In the genomic region with DNA sequence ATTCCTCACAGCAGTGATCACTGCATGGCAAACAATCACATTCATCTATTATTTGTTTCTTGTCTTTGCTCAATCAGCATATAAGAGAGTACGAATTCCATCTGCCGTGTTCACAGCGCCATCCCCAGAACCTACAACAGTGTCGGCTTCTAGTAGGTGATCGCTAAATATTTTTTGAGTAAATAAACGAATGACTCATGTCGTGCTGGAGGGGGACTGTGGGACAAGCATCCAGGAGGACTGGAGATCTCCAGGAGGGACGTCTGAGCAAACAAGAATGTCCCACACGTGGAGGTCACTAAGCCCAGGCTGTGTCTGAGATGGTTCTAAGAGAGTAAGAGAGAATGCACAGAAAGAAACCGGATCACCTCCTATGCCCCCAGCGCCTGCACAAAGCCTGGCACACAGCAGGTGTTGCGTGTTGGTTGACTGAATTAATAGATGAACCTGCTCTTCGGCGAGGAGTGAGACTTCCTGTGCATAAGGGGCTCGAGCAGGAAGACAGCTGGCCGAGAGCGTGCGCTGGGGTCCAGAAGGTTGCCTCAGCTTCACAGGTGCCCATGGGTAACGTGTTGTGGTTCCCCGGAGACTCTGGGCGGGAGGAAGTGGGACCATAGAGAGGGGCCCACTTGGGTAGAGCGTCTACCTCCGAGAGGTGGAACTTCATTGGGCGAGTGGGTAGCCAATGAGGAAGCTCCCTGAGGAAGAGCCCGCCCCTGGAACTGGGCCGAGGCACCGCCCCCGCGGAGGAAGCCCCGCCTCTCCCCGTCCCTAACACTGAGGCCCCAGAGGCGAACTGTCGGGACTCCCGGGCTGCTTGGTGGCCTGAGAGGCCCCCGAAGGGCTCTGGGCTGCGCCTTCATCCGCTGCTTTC, we compare ENCODE assay signal across 9 cellular contexts.
A peak's percentile ranks its signal among the peaks of the same experiment; 100 is the strongest.
DNase-seq lines count a peak whose midpoint lies in the region; ATAC-seq and TF ChIP-seq lines count a peak whose summit lies in the region.
"Had no signal": no experiment of that assay in that cellular context is flagged by ENCODE, and none has a peak within 500 bp of the region (broad histone marks: within the 10 kb centered on the region; RNA-seq: fewer than 3 reads in every experiment).

No MANE protein-coding gene starts in this region.

- peak; percentile 99 for ATAC-seq in GM21825 (IDR thresholded peaks at IDR 0.05; ENCODE audit: unreplicated experiment)
- ATAC-seq in sciatic nerve: peak; percentile 80

- H3K4me1 ChIP-seq in Loucy (ENCODE audit: insufficient read depth, low read length, poor library complexity, severe bottlenecking): peaks cover 12% of the 10 kb centered on the region

- peak overlapping the region; percentile 73 for H2AFZ ChIP-seq in Loucy (ENCODE audit: low read length)

- peak; percentile 94 for DNase-seq in ELF-1 (ENCODE audit: low read depth, low spot score)
- peak; percentile 52 for DNase-seq in SK-MEL-5 (ENCODE audit: low read depth, low spot score)
- peak; percentile 90 for DNase-seq in activated naive CD4-positive, alpha-beta T cell treated with anti-CD3 and anti-CD28 coated beads, Interleukin-2, amount 10 ng/mL, durations not matched to agents 7 days and 5 days
- DNase-seq in hippocampal formation (lab: John Stamatoyannopoulos, UW): peak; percentile 79 to 83
- DNase-seq in sciatic nerve (ENCODE audit: low spot score): peak; percentile 72
- DNase-seq in epidermal melanocyte (ENCODE audit: insufficient read length, low spot score): no peak

- peaks cover 4% of the 10 kb centered on the region for H3K4me1 Mint-ChIP-seq in activated naive CD4-positive, alpha-beta T cell treated with anti-CD3 and anti-CD28 coated beads, Interleukin-2, amount 10 ng/mL, durations not matched to agents 7 days and 5 days

- no peaks in the 10 kb centered on the region for H4K20me1 ChIP-seq in Loucy (ENCODE audit: insufficient read depth, low read length, poor library complexity, severe bottlenecking)

- H3F3A ChIP-seq in Loucy (ENCODE audit: low read depth): peaks cover 4% of the 10 kb centered on the region; the same call in 1 of the 2 replicates

- no peaks in the 10 kb centered on the region for H3K79me2 ChIP-seq in Loucy (ENCODE audit: insufficient read depth, low read length)

- H3K4me3 ChIP-seq in Loucy (ENCODE audit: low read length, poor library complexity, severe bottlenecking): peak overlapping the region; percentile 72

- H3K4me2 ChIP-seq in Loucy (ENCODE audit: low read depth, low read length, poor library complexity, severe bottlenecking): peak overlapping the region; percentile 90

- H3K9me3 Mint-ChIP-seq in activated naive CD4-positive, alpha-beta T cell treated with anti-CD3 and anti-CD28 coated beads, Interleukin-2, amount 10 ng/mL, durations not matched to agents 7 days and 5 days: no peaks in the 10 kb centered on the region
- H3K9me3 Mint-ChIP-seq: dendritic cell treated with granulocyte-macrophage colony-stimulating factor and Interleukin-4, amounts not matched to agents 40 ng/mL and 50 ng/mL, for 4 days had no signal

- peaks cover 11% of the 10 kb centered on the region for H3K27me3 ChIP-seq in Loucy (ENCODE audit: insufficient read depth, low read length, poor library complexity, severe bottlenecking)

- peak overlapping the region; percentile 73 for H3K9ac ChIP-seq in Loucy (ENCODE audit: low read depth, low read length, poor library complexity, severe bottlenecking)

- H3K27ac Mint-ChIP-seq in activated naive CD4-positive, alpha-beta T cell treated with anti-CD3 and anti-CD28 coated beads, Interleukin-2, amount 10 ng/mL, durations not matched to agents 7 days and 5 days: no peak overlapping the region
- H3K27ac Mint-ChIP-seq: dendritic cell treated with granulocyte-macrophage colony-stimulating factor and Interleukin-4, amounts not matched to agents 40 ng/mL and 50 ng/mL, for 4 days had no signal

- TF ChIP-seq CTCF in Loucy (conservative IDR thresholded peaks at IDR 0.05; ENCODE audit: low read length): no peak

- no peaks in the 10 kb centered on the region for H3K9me3 ChIP-seq in Loucy (ENCODE audit: insufficient read depth, low read depth, low read length)

- H3K36me3 Mint-ChIP-seq in activated naive CD4-positive, alpha-beta T cell treated with anti-CD3 and anti-CD28 coated beads, Interleukin-2, amount 10 ng/mL, durations not matched to agents 7 days and 5 days: no peaks in the 10 kb centered on the region

- CTCF ChIA-PET in activated naive CD4-positive, alpha-beta T cell treated with anti-CD3 and anti-CD28 coated beads, Interleukin-2, amount 10 ng/mL, durations not matched to agents 7 days and 5 days (lab: Charles Lee): no interaction called here

- H3K36me3 ChIP-seq in Loucy (ENCODE audit: insufficient read depth, low read length): no peaks in the 10 kb centered on the region

- H3K9me2 ChIP-seq in Loucy (replicated peaks; ENCODE audit: low read depth, low read length): no peaks in the 10 kb centered on the region

- intact Hi-C loops in sciatic nerve (cut with DNase I): no loop called here

- H3K27me3 Mint-ChIP-seq in activated naive CD4-positive, alpha-beta T cell treated with anti-CD3 and anti-CD28 coated beads, Interleukin-2, amount 10 ng/mL, durations not matched to agents 7 days and 5 days: peaks cover 16% of the 10 kb centered on the region

- in situ Hi-C loops in SK-MEL-5 (cut with HindIII; ENCODE audit: low pct_unique_long_range_greater_than_20kb, low sequenced_read_pairs): no loop called here

- no peak overlapping the region for H3K4me3 Mint-ChIP-seq in activated naive CD4-positive, alpha-beta T cell treated with anti-CD3 and anti-CD28 coated beads, Interleukin-2, amount 10 ng/mL, durations not matched to agents 7 days and 5 days
- H3K4me3 Mint-ChIP-seq: dendritic cell treated with granulocyte-macrophage colony-stimulating factor and Interleukin-4, amounts not matched to agents 40 ng/mL and 50 ng/mL, for 4 days had no signal
